Comparison of ENCODE assay signal across 23 cellular contexts in the genomic region with DNA sequence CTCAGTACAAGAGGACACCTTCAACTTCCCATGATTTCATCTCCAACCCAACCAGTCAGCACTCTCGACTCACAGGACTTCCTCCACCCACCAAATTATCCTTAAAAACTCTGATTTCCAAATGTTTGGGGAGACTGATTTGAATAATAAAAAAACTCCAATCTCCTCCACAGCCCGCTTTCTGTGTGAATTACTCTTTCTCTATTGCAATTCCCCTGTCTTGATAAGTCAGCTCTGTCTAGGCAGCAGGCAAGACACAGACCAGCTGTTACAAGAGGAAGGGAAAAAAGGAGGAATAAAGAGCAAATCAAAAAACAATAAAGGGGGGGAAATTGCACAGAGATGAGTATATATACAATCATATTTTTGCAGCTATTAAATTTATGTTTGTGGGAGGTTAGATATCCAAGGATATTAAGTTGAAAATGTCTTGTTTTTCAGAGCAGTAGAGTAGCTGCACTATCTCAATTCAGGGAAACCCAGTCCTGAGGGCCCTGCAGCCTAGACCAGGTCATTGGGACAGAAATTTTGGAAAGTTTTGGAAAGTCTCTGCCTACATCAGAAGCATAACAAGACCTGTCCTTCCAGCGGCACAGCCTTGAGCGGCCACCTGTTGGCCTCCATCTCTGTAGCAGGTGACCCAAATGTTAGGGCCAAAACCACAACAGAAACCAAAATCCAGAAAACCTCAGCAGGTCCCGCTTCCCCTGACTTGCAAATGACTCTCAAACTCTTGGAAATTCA. TPM values are rescaled to one million over a fixed set of nuclear protein-coding genes. Genes with fewer than 3 reads are reported as not detected.
A peak's percentile ranks its signal among the peaks of the same experiment; 100 is the strongest.
DNase-seq lines count a peak whose midpoint lies in the region; ATAC-seq and TF ChIP-seq lines count a peak whose summit lies in the region.
"Had no signal": no experiment of that assay in that cellular context is flagged by ENCODE, and none has a peak within 500 bp of the region (broad histone marks: within the 10 kb centered on the region; RNA-seq: fewer than 3 reads in every experiment).

No MANE protein-coding gene starts in this region.

- H3K18ac ChIP-seq in IMR-90 (ENCODE audit: low read depth, low read length) = peak overlapping the region; percentile 64

- H4K20me1 ChIP-seq in IMR-90 (ENCODE audit: insufficient read depth, low read length) = no peaks in the 10 kb centered on the region

- H2AK5ac ChIP-seq in IMR-90 (ENCODE audit: low read depth, low read length) = peak overlapping the region; percentile 95

- POLR2A ChIA-PET in IMR-90 (lab: Charles Lee; ENCODE audit: unreplicated experiment) = interaction anchor here (1.4 kb wide), 1 partner anchor 12 kb away, joined by 4 read pairs; no protein-coding TSS in a partner anchor

- H3K27me3 ChIP-seq in IMR-90 (ENCODE audit: control insufficient read depth, insufficient read depth, low read length) = no peaks in the 10 kb centered on the region
- H3K27me3 ChIP-seq: dorsolateral prefrontal cortex, gastrocnemius medialis, neutrophil, testis had no signal

- WGBS in IMR-90 (ENCODE audit: extremely low coverage in 2 of 2, insufficient read length in 1 of 2), 2 experiments = no CpG with 5 or more reads among the region's 5 CpGs

- H3K4me1 ChIP-seq in IMR-90 (ENCODE audit: control insufficient read depth, insufficient read depth, low read length) = peaks cover 8% of the 10 kb centered on the region
- H3K4me1 ChIP-seq: gastrocnemius medialis, testis had no signal

- H3K27ac ChIP-seq in IMR-90 (ENCODE audit: insufficient read depth, low read length) = peak overlapping the region; percentile 85
- H3K27ac ChIP-seq: dorsolateral prefrontal cortex, gastrocnemius medialis, KMS-11, neutrophil, testis had no signal

- DNase-seq in IMR-90 (peak; percentile 49), fibroblast of pulmonary artery (ENCODE audit: low read depth) (peak; percentile 63), mesenteric fat pad (ENCODE audit: low spot score) (no peak), NCI-H1092 (lab: John Stamatoyannopoulos, UW) (no peak), globus pallidus (ENCODE audit: low spot score) (no peak)
- DNase-seq: activated naive CD4-positive, alpha-beta T cell treated with anti-CD3 and anti-CD28 coated beads for 36 hours; activated T-cell treated with anti-CD3 and anti-CD28 coated beads, Interleukin-2, amount 50 U/mL, for 72 hours; CD8-positive, alpha-beta memory T cell; central memory CD4-positive, alpha-beta T cell; dorsolateral prefrontal cortex; gastrocnemius medialis; hypothalamus; NCI-H1048; NCI-H2081; NCI-H345; small intestine; stimulated activated CD4-positive, alpha-beta T cell treated with anti-CD3 and anti-CD28 coated beads, Interleukin-2, amount 100 ng/mL, for 48 hours; stimulated activated naive CD4-positive, alpha-beta T cell; testis had no signal

- peak overlapping the region; percentile 97 for H2BK5ac ChIP-seq in IMR-90 (ENCODE audit: low read depth, low read length, poor library complexity, severe bottlenecking)

- H3K9ac ChIP-seq in IMR-90 (ENCODE audit: low read depth, low read length) = no peak overlapping the region
- H3K9ac ChIP-seq: KMS-11 had no signal

- peak overlapping the region; percentile 58 for H2AFZ ChIP-seq in IMR-90 (replicated peaks; ENCODE audit: low read length, poor library complexity)

- H3K9me3 ChIP-seq in IMR-90 (ENCODE audit: control insufficient read depth, insufficient read depth, low read length) = no peaks in the 10 kb centered on the region
- H3K9me3 ChIP-seq: gastrocnemius medialis, neutrophil, testis had no signal

- peak overlapping the region; percentile 67; the same call in 1 of the 2 replicates for H3K14ac ChIP-seq in IMR-90 (replicated peaks; ENCODE audit: low read depth, low read length)

- no peaks in the 10 kb centered on the region for H3K9me1 ChIP-seq in IMR-90 (ENCODE audit: insufficient read depth, low read length)

- dilution Hi-C loops in IMR-90 (cut with HindIII; ENCODE audit: low sequenced_read_pairs, unreplicated experiment) = no loop called here

- peak overlapping the region; percentile 60; the same call in 1 of the 2 replicates for H3K56ac ChIP-seq in IMR-90 (ENCODE audit: extremely low read depth, insufficient read depth, low read length)

- peak overlapping the region; percentile 64 to 81 for H4K8ac ChIP-seq in IMR-90 (ENCODE audit: low read depth in 2 of 2, low read length in 2 of 2)

- in situ Hi-C loops in IMR-90 (cut with MboI; ENCODE audit: low sequenced_read_pairs) = no loop called here

- CTCF ChIA-PET in IMR-90 (lab: Yijun Ruan, JAX) = interaction anchor here (0.6 to 1.0 kb wide), 2 partner anchors 12 to 64 kb away, joined by 3 read pairs; no protein-coding TSS in a partner anchor

- H3K4me3 ChIP-seq in IMR-90 (ENCODE audit: insufficient read depth, low read depth, low read length) = no peak overlapping the region
- no peak overlapping the region for H3K4me3 ChIP-seq in fibroblast of pulmonary artery (replicated peaks; ENCODE audit: low read depth, low read length)
- H3K4me3 ChIP-seq: dorsolateral prefrontal cortex, gastrocnemius medialis, testis had no signal

- H3K23ac ChIP-seq in IMR-90 (ENCODE audit: low read depth, low read length) = peak overlapping the region; percentile 32; the same call in 1 of the 2 replicates

- H2BK120ac ChIP-seq in IMR-90 (ENCODE audit: low read depth, low read length) = peak overlapping the region; percentile 91

- TF ChIP-seq POLR2A in IMR-90 (IDR thresholded peaks at IDR 0.05; ENCODE audit: low read depth, low read length) = no peak

- H2BK15ac ChIP-seq in IMR-90 (ENCODE audit: low read depth, low read length) = peak overlapping the region; percentile 85; the same call in 2 of the 3 replicates

- intact Hi-C loops in IMR-90 (cut with micrococcal nuclease) = no loop called here

- peak overlapping the region; percentile 89 for H2BK20ac ChIP-seq in IMR-90 (ENCODE audit: low read depth, low read length)

- peak overlapping the region; percentile 12 for H2AK9ac ChIP-seq in IMR-90 (replicated peaks; ENCODE audit: low read depth, low read length, poor library complexity)

- H3K79me1 ChIP-seq in IMR-90 (ENCODE audit: low read depth in 1 of 2, low read length in 2 of 2) = no peaks in the 10 kb centered on the region

- H4K5ac ChIP-seq in IMR-90 (ENCODE audit: low read depth, low read length) = peak overlapping the region; percentile 46; the same call in 1 of the 2 replicates

- H3K4ac ChIP-seq in IMR-90 (ENCODE audit: low read depth, low read length) = peak overlapping the region; percentile 93

- no peaks in the 10 kb centered on the region for H3K36me3 ChIP-seq in IMR-90 (ENCODE audit: control insufficient read depth, insufficient read depth, low read length)
- H3K36me3 ChIP-seq: gastrocnemius medialis, neutrophil had no signal

- H3K4me2 ChIP-seq in IMR-90 (ENCODE audit: low read depth, low read length) = peak overlapping the region; percentile 21; the same call in 1 of the 2 replicates
- H3K4me2 ChIP-seq: KMS-11 had no signal

- H4K91ac ChIP-seq in IMR-90 (ENCODE audit: insufficient read depth, low read depth, low read length) = peak overlapping the region; percentile 78

- TF ChIP-seq RAD21 in IMR-90 (IDR thresholded peaks at IDR 0.05; ENCODE audit: low read length) = no peak

- no TSS peak for BruUV-seq in IMR-90 (replicated peaks; lab: Mats Ljungman, UMichigan)

- TF ChIP-seq CTCF in IMR-90 (conservative IDR thresholded peaks at IDR 0.05; ENCODE audit: low read depth, low read length) = no peak
- no peak for TF ChIP-seq CTCF in fibroblast of pulmonary artery (IDR thresholded peaks at IDR 0.05; ENCODE audit: low read length, missing control alignments)

- ATAC-seq in IMR-90 (ENCODE audit: low read depth) (peak; percentile 52), SK-N-SH treated with all-trans-retinoic acid at 6 μM for 48 hours (peak; percentile 19; the same call in 1 of the 3 replicates), GM21381 (IDR thresholded peaks at IDR 0.05; ENCODE audit: unreplicated experiment) (no peak)
- ATAC-seq: gastrocnemius medialis had no signal

TF ChIP-seq in IMR-90, 13 proteins besides CTCF, POLR2A, EP300 and RAD21 (continues in another document):
- TF ChIP-seq MAZ (IDR thresholded peaks at IDR 0.05; ENCODE audit: borderline replicate concordance, low read depth, low read length) = no peak
- TF ChIP-seq SMC3 (IDR thresholded peaks at IDR 0.05; ENCODE audit: low read depth, low read length) = no peak
- TF ChIP-seq RCOR1 (IDR thresholded peaks at IDR 0.05; ENCODE audit: insufficient replicate concordance, low read length) = no peak
- TF ChIP-seq MAFK (IDR thresholded peaks at IDR 0.05; ENCODE audit: low read depth, low read length) = no peak
- no peak for TF ChIP-seq NFE2L2 (IDR thresholded peaks at IDR 0.05; ENCODE audit: low read depth, low read length)
- no peak for TF ChIP-seq CEBPB (IDR thresholded peaks at IDR 0.05; ENCODE audit: low read depth, low read length)
- TF ChIP-seq BHLHE40 (IDR thresholded peaks at IDR 0.05; ENCODE audit: low read depth, low read length) = no peak
- TF ChIP-seq FOS (IDR thresholded peaks at IDR 0.05; ENCODE audit: low read depth, low read length) = no peak
- no peak for TF ChIP-seq RFX5 (IDR thresholded peaks at IDR 0.05; ENCODE audit: low read depth, low read length)
- TF ChIP-seq MXI1 (IDR thresholded peaks at IDR 0.05; ENCODE audit: borderline replicate concordance, low read depth, low read length) = no peak
- no peak for TF ChIP-seq CHD1 (IDR thresholded peaks at IDR 0.05; ENCODE audit: low read depth, low read length)

RNA-seq across cellular contexts. Expression of gene SIGLEC15, which starts 32.8 kb away (rescaled TPM):
- total RNA-seq in IMR-90 (2012; rRNA removed) = 0.83 and 1.1 TPM in 2 replicates
- 1.8 and 2.2 TPM in 2 replicates for polyA plus RNA-seq in IMR-90 (2012; rRNA removed)
- polyA plus RNA-seq in IMR-90 (2012; cell fraction: cytosol; rRNA removed) = 1.9 and 4.8 TPM in 2 replicates
- polyA plus RNA-seq in IMR-90 (2012; cell fraction: nucleus; rRNA removed; ENCODE audit: low replicate concordance) = 1.3 and 3.0 TPM in 2 replicates
- total RNA-seq in mesenteric fat pad = 0.32 TPM
- total RNA-seq: activated naive CD4-positive, alpha-beta T cell treated with anti-CD3 and anti-CD28 coated beads for 36 hours; activated T-cell treated with anti-CD3 and anti-CD28 coated beads, Interleukin-2, amount 50 U/mL, for 72 hours; CD8-positive, alpha-beta memory T cell; gastrocnemius medialis had no signal

Comparison
In these comparisons a context has a peak if more than half of its experiments do, and no peak if none do; other contexts are left out.
1. DNase-seq: peak in IMR-90 (single experiment) and fibroblast of pulmonary artery (single experiment); none in mesenteric fat pad (single experiment), NCI-H1092 (single experiment) and globus pallidus (single experiment).